Comparison of ENCODE assay signal across 13 cellular contexts in the genomic region with DNA sequence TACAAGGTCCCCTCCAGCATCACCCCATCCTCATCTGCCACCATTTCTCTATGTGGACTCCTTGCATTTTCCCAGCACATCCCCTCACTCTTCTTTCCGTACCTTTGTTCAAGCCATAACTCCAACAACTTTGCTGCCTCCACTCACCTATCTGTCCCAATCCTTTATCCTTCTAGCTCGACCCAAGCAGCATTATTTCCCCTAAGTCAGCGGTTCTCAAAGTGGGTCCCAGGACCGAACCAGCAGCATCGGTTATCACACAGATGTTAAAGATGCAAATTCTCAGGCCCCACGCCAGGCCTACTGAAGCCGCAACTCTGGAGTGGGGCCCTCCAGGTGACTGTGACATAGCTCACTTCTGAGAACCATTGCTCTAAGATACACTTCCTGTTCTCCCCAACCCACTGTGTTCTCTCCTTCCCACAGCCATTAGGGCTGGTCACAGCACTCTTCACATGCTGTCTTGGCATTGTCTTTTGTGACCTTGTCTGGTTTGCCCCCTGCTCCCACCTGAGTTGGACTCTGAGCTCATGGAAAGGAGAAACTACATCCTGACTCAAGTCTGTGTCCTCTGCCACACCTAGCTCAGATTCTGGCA. TPM values are rescaled to one million over a fixed set of nuclear protein-coding genes. Genes with fewer than 3 reads are reported as not detected.
DNase-seq lines count a peak whose midpoint lies in the region; ATAC-seq, FAIRE-seq and TF ChIP-seq lines count a peak whose summit lies in the region.
"Had no signal": no experiment of that assay in that cellular context is flagged by ENCODE, and none has a peak within 500 bp of the region (broad histone marks: within the 10 kb centered on the region; RNA-seq: fewer than 3 reads in every experiment).

No MANE protein-coding gene starts in this region.

- H3K4me1 Mint-ChIP-seq in activated T-cell treated with anti-CD3 and anti-CD28 coated beads, Interleukin-2, amount 50 U/mL, for 4 hours (ENCODE audit: low read depth) = peaks cover 12% of the 10 kb centered on the region
- peaks cover 24% of the 10 kb centered on the region for H3K4me1 Mint-ChIP-seq in stimulated activated effector memory CD8-positive, alpha-beta T cell treated with anti-CD3 and anti-CD28 coated beads, Interleukin-12 subunit alpha, Interleukin-12 subunit beta, amount 100 ng/mL, for 72 hours

- no peaks in the 10 kb centered on the region for H3K9me1 ChIP-seq in K562 (ENCODE audit: control insufficient read depth, insufficient read depth, low read length)

- peaks cover 50% of the 10 kb centered on the region for H3K36me3 Mint-ChIP-seq in activated T-cell treated with anti-CD3 and anti-CD28 coated beads, Interleukin-2, amount 50 U/mL, for 4 hours (ENCODE audit: insufficient read depth)
- peaks cover 83% of the 10 kb centered on the region for H3K36me3 Mint-ChIP-seq in stimulated activated effector memory CD8-positive, alpha-beta T cell treated with anti-CD3 and anti-CD28 coated beads, Interleukin-12 subunit alpha, Interleukin-12 subunit beta, amount 100 ng/mL, for 72 hours

- H3K36me3 ChIP-seq in K562 (ENCODE audit: control insufficient read depth, insufficient read depth, low read length) = peaks cover 61% of the 10 kb centered on the region

- H3K27me3 ChIP-seq in K562 (ENCODE audit: control insufficient read depth in 2 of 2, insufficient read depth in 2 of 2, low read length in 2 of 2) (no peaks in the 10 kb centered on the region), dorsolateral prefrontal cortex (no peaks in the 10 kb centered on the region)

- no peaks in the 10 kb centered on the region for H3K4me1 ChIP-seq in K562 (replicated peaks in 1 of 2; ENCODE audit: control insufficient read depth in 2 of 2, insufficient read depth in 2 of 2, low read length in 2 of 2)

- CTCF ChIA-PET in K562 (lab: Yijun Ruan, JAX; ENCODE audit: low intra/inter-chr PET ratio) = no interaction called here

- FAIRE-seq in K562 (lab: Jason Lieb, UNC) = no peak
- FAIRE-seq: H54 had no signal

- H3K79me2 ChIP-seq in K562 (ENCODE audit: control insufficient read depth, insufficient read depth, low read length) = no peaks in the 10 kb centered on the region

- H3K4me3 ChIP-seq in K562 = no peak overlapping the region
- H3K4me3 ChIP-seq in dorsolateral prefrontal cortex = no peak overlapping the region
- H3K4me3 ChIP-seq: skin epidermis had no signal

- H3K27ac Mint-ChIP-seq in stimulated activated effector memory CD8-positive, alpha-beta T cell treated with anti-CD3 and anti-CD28 coated beads, Interleukin-12 subunit alpha, Interleukin-12 subunit beta, amount 100 ng/mL, for 72 hours = peak overlapping the region; percentile 67

- POLR2A ChIA-PET in K562 (lab: Yijun Ruan, JAX) = interaction anchor here (0.6 to 1.7 kb wide), 4 partner anchors 12 to 265 kb away, joined by 3 to 10 read pairs (median 4); no protein-coding TSS in a partner anchor

- peak; percentile 37 to 55 for ATAC-seq in activated T-cell treated with anti-CD3 and anti-CD28 coated beads, Interleukin-2, amount 50 U/mL, for 4 hours
- ATAC-seq in HG03354 (IDR thresholded peaks at IDR 0.05; ENCODE audit: poor library complexity, severe bottlenecking, unreplicated experiment) (peak; percentile 59), K562 (no peak)
- peak; percentile 63 for ATAC-seq in stimulated activated effector memory CD8-positive, alpha-beta T cell treated with anti-CD3 and anti-CD28 coated beads, Interleukin-12 subunit alpha, Interleukin-12 subunit beta, amount 100 ng/mL, for 72 hours

- TF ChIP-seq EP300 in K562 (IDR thresholded peaks at IDR 0.05; ENCODE audit: low read length) = no peak

- no peak overlapping the region; a peak in 1 of 4 replicates for H3K9ac ChIP-seq in K562 (ENCODE audit: insufficient read depth in 1 of 2, low read depth in 2 of 2, low read length in 2 of 2)

- intact Hi-C loops in K562 (cut with micrococcal nuclease) = no loop called here
- intact Hi-C loops in dorsolateral prefrontal cortex (cut with DNase I) = no loop called here

- 91% methylated on average over 7 of the region's 7 CpGs for WGBS in K562 (ENCODE audit: insufficient coverage, low coverage, missing lambda C conversion rate)

- TF ChIP-seq CTCF in K562 (IDR thresholded peaks at IDR 0.05 in 2 of 3, conservative IDR thresholded peaks at IDR 0.05 in 1 of 3; ENCODE audit: insufficient read depth in 2 of 3, low read depth in 1 of 3, low read length in 3 of 3) = no peak
- TF ChIP-seq CTCF in dorsolateral prefrontal cortex (IDR thresholded peaks at IDR 0.05 in 54 of 56, conservative IDR thresholded peaks at IDR 0.05 in 2 of 56; ENCODE audit: low read depth in 1 of 56, partially characterized antibody in 56 of 56) = no peak

- no peaks in the 10 kb centered on the region for H3K9me3 Mint-ChIP-seq in activated T-cell treated with anti-CD3 and anti-CD28 coated beads, Interleukin-2, amount 50 U/mL, for 4 hours
- no peaks in the 10 kb centered on the region for H3K9me3 Mint-ChIP-seq in stimulated activated effector memory CD8-positive, alpha-beta T cell treated with anti-CD3 and anti-CD28 coated beads, Interleukin-12 subunit alpha, Interleukin-12 subunit beta, amount 100 ng/mL, for 72 hours

- no peak overlapping the region for H2AFZ ChIP-seq in K562 (ENCODE audit: low read depth, low read length)

- BruUV-seq in K562 (replicated peaks; lab: Mats Ljungman, UMichigan) = no TSS peak

- H3K27me3 Mint-ChIP-seq in activated T-cell treated with anti-CD3 and anti-CD28 coated beads, Interleukin-2, amount 50 U/mL, for 4 hours (ENCODE audit: low read depth) = no peaks in the 10 kb centered on the region

- TF ChIP-seq POLR2A in K562 (conservative IDR thresholded peaks at IDR 0.05) = peak; percentile 42; the same call in 1 of the 2 replicates

- no peak overlapping the region for H3K4me2 ChIP-seq in K562 (ENCODE audit: insufficient read depth, low read length)

- no peaks in the 10 kb centered on the region for H4K20me1 ChIP-seq in K562 (replicated peaks; ENCODE audit: control insufficient read depth, insufficient read depth, low read length)

- no peaks in the 10 kb centered on the region for H3K9me3 ChIP-seq in K562 (replicated peaks; ENCODE audit: control insufficient read depth, insufficient read depth, low read depth, low read length)

- in situ Hi-C loops in K562 (cut with MboI) = no loop called here

- H3K27ac ChIP-seq in K562 (ENCODE audit: extremely low read depth, low read depth, low read length) = no peak overlapping the region
- no peak overlapping the region for H3K27ac ChIP-seq in dorsolateral prefrontal cortex

- TF ChIP-seq RAD21 in K562 (CRISPR knock-in tag; conservative IDR thresholded peaks at IDR 0.05 in 1 of 2, IDR thresholded peaks at IDR 0.05 in 1 of 2) = no peak

- DNase-seq in activated T-cell treated with anti-CD3 and anti-CD28 coated beads, Interleukin-2, amount 50 U/mL, for 4 hours = no peak
- no peak for DNase-seq in activated T-cell treated with anti-CD3 and anti-CD28 coated beads, Interleukin-2, amount 50 U/mL, for 48 hours
- no peak for DNase-seq in K562 (ENCODE audit: extremely low read depth in 1 of 4, low spot score in 3 of 4)
- no peak for DNase-seq in stimulated activated effector memory CD8-positive, alpha-beta T cell treated with anti-CD3 and anti-CD28 coated beads, Interleukin-12 subunit alpha, Interleukin-12 subunit beta, amount 100 ng/mL, for 72 hours (ENCODE audit: low spot score in 2 of 2)
- no peak for DNase-seq in NCI-H1694 treated with DMSO at 0.1 percent for 48 hours (lab: John Stamatoyannopoulos, UW)
- no peak for DNase-seq in NCI-H1048 (lab: John Stamatoyannopoulos, UW)
- DNase-seq in dorsolateral prefrontal cortex = no peak
- DNase-seq: activated CD4-positive, alpha-beta T cell treated with anti-CD3 and anti-CD28 coated beads, Interleukin-2, amount 50 U/mL, for 48 hours; midbrain; NCI-H526 had no signal

- H3K4me3 Mint-ChIP-seq in activated T-cell treated with anti-CD3 and anti-CD28 coated beads, Interleukin-2, amount 50 U/mL, for 4 hours = no peak overlapping the region
- no peak overlapping the region for H3K4me3 Mint-ChIP-seq in stimulated activated effector memory CD8-positive, alpha-beta T cell treated with anti-CD3 and anti-CD28 coated beads, Interleukin-12 subunit alpha, Interleukin-12 subunit beta, amount 100 ng/mL, for 72 hours

RNA-seq across cellular contexts. Expression of gene AAGAB, which starts 56.2 kb away (rescaled TPM):
- 10 to 100 TPM; 46.7 to 50.2 (median 48.5) TPM for total RNA-seq in activated T-cell treated with anti-CD3 and anti-CD28 coated beads, Interleukin-2, amount 50 U/mL, for 4 hours
- total RNA-seq in K562 (2011; cell fraction: chromatin; rRNA removed; ENCODE audit: low replicate concordance) = 33.5 and 35.6 TPM in 2 replicates
- total RNA-seq in K562 (2011; cell fraction: nucleolus; rRNA removed) = 28.7 and 29.0 TPM in 2 replicates
- total RNA-seq in K562 (2011; cell fraction: nucleoplasm; rRNA removed) = 29.0 and 42.4 TPM in 2 replicates
- 48.8 and 50.9 TPM in 2 replicates for total RNA-seq in K562 (2014; rRNA removed)
- total RNA-seq in K562 (2014; rRNA removed; fragmentation: Illumina TruSeq; extraction: Trizol) = 68.8 and 79.5 TPM in 2 replicates
- total RNA-seq in K562 (2015; rRNA removed; fragmentation: Illumina TruSeq; extraction: Trizol) = 63.6 and 66.0 TPM in 2 replicates
- 55.9 and 58.6 TPM in 2 replicates for total RNA-seq in K562 (2021)
- polyA plus RNA-seq in K562 (2011; rRNA removed) = 54.0 and 86.3 TPM in 2 replicates
- polyA plus RNA-seq in K562 (2011; cell fraction: cytosol; rRNA removed) = 36.8 and 39.9 TPM in 2 replicates
- polyA plus RNA-seq in K562 (2011; cell fraction: nucleus; rRNA removed) = 20.6 and 25.8 TPM in 2 replicates
- 47.5 and 61.1 TPM in 2 replicates for polyA plus RNA-seq in K562 (2012)
- 55.5 and 58.3 TPM in 2 replicates for polyA plus RNA-seq in K562 (2014; fragmentation: Illumina TruSeq; extraction: Trizol)
- polyA plus RNA-seq in K562 (2014; fragmentation: Nextera tagmentation; extraction: Ambion mirVana) = 100 to 1,000 TPM in 1 of 2 experiments, 10 to 100 TPM in 1; 17.8 to 109 TPM
- 48.9 and 53.2 TPM in 2 replicates for polyA plus RNA-seq in K562 (2014; rRNA removed)
- 132 and 155 TPM in 2 replicates for polyA minus RNA-seq in K562 (2011; rRNA and poly(A)+ RNA removed)
- polyA minus RNA-seq in K562 (2011; cell fraction: cytosol; rRNA and poly(A)+ RNA removed) = 30.4 and 36.5 TPM in 2 replicates
- polyA minus RNA-seq in K562 (2011; cell fraction: nucleus; rRNA and poly(A)+ RNA removed) = 42.8 and 47.0 TPM in 2 replicates
- total RNA-seq in dorsolateral prefrontal cortex = 10 to 100 TPM; 33.8 to 77.3 (median 59.0) TPM

RNA-seq across cellular contexts. Expression of gene IQCH, which starts 56.3 kb away (rescaled TPM):
- under 1 TPM; 0.53 to 0.95 (median 0.53) TPM for total RNA-seq in activated T-cell treated with anti-CD3 and anti-CD28 coated beads, Interleukin-2, amount 50 U/mL, for 4 hours
- total RNA-seq in K562 (2011; cell fraction: chromatin; rRNA removed; ENCODE audit: low replicate concordance) = 7.3 and 15.4 TPM in 2 replicates
- total RNA-seq in K562 (2011; cell fraction: nucleolus; rRNA removed) = 3.8 and 4.3 TPM in 2 replicates
- total RNA-seq in K562 (2011; cell fraction: nucleoplasm; rRNA removed) = 10.1 and 19.7 TPM in 2 replicates
- total RNA-seq in K562 (2014; rRNA removed) = 1.8 TPM in 2 replicates
- 3.4 and 4.9 TPM in 2 replicates for total RNA-seq in K562 (2014; rRNA removed; fragmentation: Illumina TruSeq; extraction: Trizol)
- 3.5 and 4.0 TPM in 2 replicates for total RNA-seq in K562 (2015; rRNA removed; fragmentation: Illumina TruSeq; extraction: Trizol)
- total RNA-seq in K562 (2021) = 1.9 and 3.2 TPM in 2 replicates
- 2.2 and 3.9 TPM in 2 replicates for polyA plus RNA-seq in K562 (2011; rRNA removed)
- 0.46 and 0.96 TPM in 2 replicates for polyA plus RNA-seq in K562 (2011; cell fraction: cytosol; rRNA removed)
- polyA plus RNA-seq in K562 (2011; cell fraction: nucleus; rRNA removed) = 2.2 and 2.6 TPM in 2 replicates
- 2.0 and 3.1 TPM in 2 replicates for polyA plus RNA-seq in K562 (2012)
- 1.7 and 2.1 TPM in 2 replicates for polyA plus RNA-seq in K562 (2014; fragmentation: Illumina TruSeq; extraction: Trizol)
- polyA plus RNA-seq in K562 (2014; fragmentation: Nextera tagmentation; extraction: Ambion mirVana) = 1 to 10 TPM; 2.5 to 2.7 TPM
- 1.8 and 1.9 TPM in 2 replicates for polyA plus RNA-seq in K562 (2014; rRNA removed)
- 6.9 and 8.0 TPM in 2 replicates for polyA minus RNA-seq in K562 (2011; rRNA and poly(A)+ RNA removed)
- 2.6 and 2.7 TPM in 2 replicates for polyA minus RNA-seq in K562 (2011; cell fraction: cytosol; rRNA and poly(A)+ RNA removed)
- polyA minus RNA-seq in K562 (2011; cell fraction: nucleus; rRNA and poly(A)+ RNA removed) = 3.0 and 6.3 TPM in 2 replicates
- 10 to 100 TPM in 1 of 120 experiments, 1 to 10 TPM in 119; 1.7 to 10.8 (median 5.0) TPM for total RNA-seq in dorsolateral prefrontal cortex
